22 cellular contexts compared by ENCODE assay signal in the genomic region with DNA sequence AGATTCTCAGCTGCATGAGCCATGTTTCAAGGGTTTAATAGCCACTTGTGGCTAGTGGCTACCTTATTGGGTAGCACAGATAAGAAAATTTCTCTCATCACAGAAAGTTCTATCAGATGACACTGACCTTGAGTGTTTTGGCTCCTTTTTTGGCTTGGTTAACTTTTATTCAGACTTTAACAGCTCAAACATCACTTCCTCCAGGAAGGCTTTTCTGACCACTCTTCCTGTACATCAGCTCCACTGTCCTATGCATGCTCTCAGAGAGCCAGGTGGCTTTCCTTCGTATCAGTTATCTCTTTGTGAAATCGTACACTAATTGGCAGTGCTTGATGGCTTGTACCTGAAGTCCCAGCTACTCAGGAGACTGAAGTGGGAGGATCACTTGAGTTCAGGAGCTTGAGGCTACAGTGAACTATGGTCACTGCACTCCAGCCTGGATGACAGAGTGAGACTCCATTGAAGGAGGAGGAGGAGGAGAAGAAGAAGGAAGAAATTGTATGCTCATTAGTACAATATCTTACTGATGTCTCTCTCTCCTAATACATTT.
"Had no signal": no experiment of that assay in that cellular context is flagged by ENCODE, and none has a peak within 500 bp of the region (broad histone marks: within the 10 kb centered on the region; RNA-seq: fewer than 3 reads in every experiment).

No MANE protein-coding gene starts in this region.

- H3K9me3 Mint-ChIP-seq: activated CD4-positive, alpha-beta memory T cell treated with anti-CD3 and anti-CD28 coated beads, Interleukin-2, amount 10 ng/mL, durations not matched to agents 7 days and 5 days; activated naive CD8-positive, alpha-beta T cell treated with anti-CD3 and anti-CD28 coated beads, Interleukin-2, amount 10 ng/mL, durations not matched to agents 7 days and 5 days; activated T-helper 2 cell treated with anti-CD3 and anti-CD28 coated beads, Interferon-gamma antibody, Interleukin-2, Interleukin-4, amounts not matched to agents 10 μg/mL and 5 μg/mL and 100 μg/mL, durations not matched to agents 14 hours and 24 hours and 36 hours; mesothelial cell of epicardium; nephron progenitor cell had no signal

- H3K9me3 ChIP-seq: left lung, tibial nerve had no signal

- H3K4me3 Mint-ChIP-seq: activated CD4-positive, alpha-beta memory T cell treated with anti-CD3 and anti-CD28 coated beads, Interleukin-2, amount 10 ng/mL, durations not matched to agents 7 days and 5 days; activated naive CD8-positive, alpha-beta T cell treated with anti-CD3 and anti-CD28 coated beads, Interleukin-2, amount 10 ng/mL, durations not matched to agents 7 days and 5 days; mesothelial cell of epicardium; nephron progenitor cell had no signal

- H3K36me3 Mint-ChIP-seq: activated naive CD8-positive, alpha-beta T cell treated with anti-CD3 and anti-CD28 coated beads, Interleukin-2, amount 10 ng/mL, durations not matched to agents 7 days and 5 days; mesothelial cell of epicardium had no signal

- H3K36me3 ChIP-seq: left lung had no signal

- H3K27me3 ChIP-seq: tibial nerve had no signal

- DNase-seq: activated CD4-positive, alpha-beta memory T cell treated with anti-CD3 and anti-CD28 coated beads, Interleukin-2, amount 10 ng/mL, durations not matched to agents 7 days and 5 days; activated CD4-positive, alpha-beta T cell treated with anti-CD3 and anti-CD28 coated beads for 48 hours; activated CD4-positive, CD25-positive, alpha-beta regulatory T cell; activated naive CD4-positive, alpha-beta T cell treated with Interleukin-2 at 50 U/mL for 16 hours; activated naive CD8-positive, alpha-beta T cell treated with anti-CD3 and anti-CD28 coated beads, Interleukin-2, amount 10 ng/mL, durations not matched to agents 7 days and 5 days; activated T-cell treated with anti-CD3 and anti-CD28 coated beads, Interleukin-2, amount 50 U/mL, for 1 hour; amygdala; dorsolateral prefrontal cortex; erythroblast; foreskin melanocyte; glutamatergic neuron; hippocampal formation; left lung; nephron progenitor cell; nucleus accumbens; posterior cingulate gyrus; stimulated activated CD4-positive, alpha-beta T cell treated with anti-CD3 and anti-CD28 coated beads, Interleukin-2, amount 100 ng/mL, for 24 hours; stimulated activated naive CD8-positive, alpha-beta T cell treated with anti-CD3 and anti-CD28 coated beads, Interleukin-15, Interleukin-2, amounts not matched to agents 100 U/mL and 50 U/mL, for 24 hours; substantia nigra had no signal

- ATAC-seq: left lung; stimulated activated naive CD8-positive, alpha-beta T cell treated with anti-CD3 and anti-CD28 coated beads, Interleukin-15, Interleukin-2, amounts not matched to agents 100 U/mL and 50 U/mL, for 24 hours had no signal

- H3K4me3 ChIP-seq: dorsolateral prefrontal cortex, left lung, tibial nerve had no signal

- H3K27ac ChIP-seq: left lung, tibial nerve had no signal

- H3K27ac Mint-ChIP-seq: activated CD4-positive, alpha-beta memory T cell treated with anti-CD3 and anti-CD28 coated beads, Interleukin-2, amount 10 ng/mL, durations not matched to agents 7 days and 5 days; activated naive CD8-positive, alpha-beta T cell treated with anti-CD3 and anti-CD28 coated beads, Interleukin-2, amount 10 ng/mL, durations not matched to agents 7 days and 5 days; activated T-helper 2 cell treated with anti-CD3 and anti-CD28 coated beads, Interferon-gamma antibody, Interleukin-2, Interleukin-4, amounts not matched to agents 10 μg/mL and 5 μg/mL and 100 μg/mL, durations not matched to agents 14 hours and 24 hours and 36 hours; mesothelial cell of epicardium; nephron progenitor cell had no signal
